ENCODE assay signal across 18 cellular contexts in genomic region chr2:164655750-164656149, GRCh38. TPM values are rescaled to one million over a fixed set of nuclear protein-coding genes. Genes with fewer than 3 reads are reported as not detected.
DNase-seq lines count a peak whose midpoint lies in the region; ATAC-seq, FAIRE-seq and TF ChIP-seq lines count a peak whose summit lies in the region.
"Had no signal": no experiment of that assay in that cellular context is flagged by ENCODE, and none has a peak within 500 bp of the region (broad histone marks: within the 10 kb centered on the region; RNA-seq: fewer than 3 reads in every experiment).

No MANE protein-coding gene starts in this region.

- no TSS peak for BruUV-seq in HepG2 (replicated peaks; lab: Mats Ljungman, UMichigan)

- no peak for TF ChIP-seq POLR2A in HepG2 (IDR thresholded peaks at IDR 0.05; ENCODE audit: insufficient read depth in 1 of 2, low read depth in 2 of 2, low read length in 2 of 2)

- H3K4me3 ChIP-seq in cardiac fibroblast (replicated peaks in 1 of 2; ENCODE audit: low read depth in 2 of 2, low read length in 2 of 2) (no peak overlapping the region), HepG2 (replicated peaks in 1 of 3; ENCODE audit: insufficient read depth in 1 of 3, low read depth in 2 of 3, low read length in 3 of 3) (no peak overlapping the region)
- H3K4me3 ChIP-seq: heart left ventricle, thoracic aorta had no signal

- no peak for TF ChIP-seq RAD21 in HepG2 (CRISPR knock-in tag; IDR thresholded peaks at IDR 0.05)

- H2AFZ ChIP-seq in HepG2 (ENCODE audit: low read length) = no peak overlapping the region

- no peaks in the 10 kb centered on the region for H4K20me1 ChIP-seq in HepG2 (ENCODE audit: insufficient read depth, low read length)

- DNase-seq in Ammon's horn (ENCODE audit: low spot score) = peak; percentile 17
- peak; percentile 42 for DNase-seq in HT1080 (ENCODE audit: low read depth)
- peak; percentile 41 to 63 for DNase-seq in cardiac fibroblast (ENCODE audit: low read depth in 2 of 2)
- no peak for DNase-seq in HepG2 (ENCODE audit: low spot score)
- no peak for DNase-seq in NCI-H82 treated with DMSO at 0.1 percent for 48 hours (lab: John Stamatoyannopoulos, UW; ENCODE audit: unreplicated experiment)
- DNase-seq in NCI-H446 treated with DMSO at 0.1 percent for 48 hours (lab: John Stamatoyannopoulos, UW) = no peak
- no peak for DNase-seq in NCI-H748 treated with DMSO at 0.1 percent for 48 hours (lab: John Stamatoyannopoulos, UW)
- no peak for DNase-seq in NCI-H510A treated with DMSO at 0.1 percent for 48 hours (lab: John Stamatoyannopoulos, UW)
- DNase-seq: activated naive CD4-positive, alpha-beta T cell treated with Interleukin-2 at 50 U/mL for 16 hours; caudate nucleus; CD8-positive, alpha-beta memory T cell; heart left ventricle; natural killer cell; NCI-H1105; NCI-H345; OCI-M1; SW 1271 had no signal

- WGBS in HepG2 (ENCODE audit: low lambda C conversion rate) = 91% methylated on average over 2 of the region's 2 CpGs

- in situ Hi-C loops in HepG2 (cut with HindIII; ENCODE audit: extremely low pct_ligation_motif_present, low pct_unique_long_range_greater_than_20kb) = no loop called here

- no peak overlapping the region for H3K27ac ChIP-seq in HepG2 (ENCODE audit: extremely low read length, insufficient read depth, low read length)
- H3K27ac ChIP-seq: heart left ventricle, thoracic aorta had no signal

- no peaks in the 10 kb centered on the region for H3K27me3 ChIP-seq in HepG2 (ENCODE audit: control insufficient read depth in 1 of 2, insufficient read depth in 2 of 2, low read length in 2 of 2)
- H3K27me3 ChIP-seq: heart left ventricle had no signal

- ATAC-seq in HepG2 = no peak
- ATAC-seq: heart left ventricle, natural killer cell had no signal

- H3K4me1 ChIP-seq in HepG2 (ENCODE audit: insufficient read depth, low read length) = no peaks in the 10 kb centered on the region

- no peak overlapping the region for H3K4me2 ChIP-seq in HepG2 (ENCODE audit: low read depth, low read length)

- H3K36me3 ChIP-seq in HepG2 (replicated peaks in 1 of 2; ENCODE audit: control insufficient read depth in 1 of 2, insufficient read depth in 2 of 2, low read length in 2 of 2) = no peaks in the 10 kb centered on the region
- H3K36me3 ChIP-seq: heart left ventricle, thoracic aorta had no signal

- CTCF ChIA-PET in HepG2 (lab: Yijun Ruan, JAX; ENCODE audit: low intra/inter-chr PET ratio, low total read pairs) = no interaction called here

- H3K9ac ChIP-seq in HepG2 (ENCODE audit: insufficient read depth, low read depth, low read length) = no peak overlapping the region

- H3K79me2 ChIP-seq in HepG2 (ENCODE audit: insufficient read depth, low read length) = no peaks in the 10 kb centered on the region

- TF ChIP-seq EP300 in HepG2 (IDR thresholded peaks at IDR 0.05; ENCODE audit: low read depth in 2 of 2, low read length in 2 of 2) = no peak
- TF ChIP-seq EP300 in HepG2 (CRISPR knock-in tag; IDR thresholded peaks at IDR 0.05; ENCODE audit: borderline replicate concordance) = no peak

- no peak for FAIRE-seq in HepG2 (lab: Jason Lieb, UNC)

- intact Hi-C loops in HepG2 (cut with micrococcal nuclease; ENCODE audit: unreplicated experiment) = no loop called here

- POLR2A ChIA-PET in HepG2 (lab: Yijun Ruan, JAX) = no interaction called here

- TF ChIP-seq CTCF in cardiac fibroblast (IDR thresholded peaks at IDR 0.05; ENCODE audit: low read depth, low read length) (no peak), HepG2 (CRISPR knock-in tag; IDR thresholded peaks at IDR 0.05) (0 out of 2 replicates have a peak, but pooled peaks have one; percentile 6)

- H3K9me3 ChIP-seq in HepG2 (ENCODE audit: low read length) = peaks cover 6% of the 10 kb centered on the region; the same call in 1 of the 2 replicates
- H3K9me3 ChIP-seq: thoracic aorta had no signal

TF ChIP-seq in HepG2, 621 proteins besides CTCF, POLR2A, EP300 and RAD21:
- TF ChIP-seq, protein P1, sequence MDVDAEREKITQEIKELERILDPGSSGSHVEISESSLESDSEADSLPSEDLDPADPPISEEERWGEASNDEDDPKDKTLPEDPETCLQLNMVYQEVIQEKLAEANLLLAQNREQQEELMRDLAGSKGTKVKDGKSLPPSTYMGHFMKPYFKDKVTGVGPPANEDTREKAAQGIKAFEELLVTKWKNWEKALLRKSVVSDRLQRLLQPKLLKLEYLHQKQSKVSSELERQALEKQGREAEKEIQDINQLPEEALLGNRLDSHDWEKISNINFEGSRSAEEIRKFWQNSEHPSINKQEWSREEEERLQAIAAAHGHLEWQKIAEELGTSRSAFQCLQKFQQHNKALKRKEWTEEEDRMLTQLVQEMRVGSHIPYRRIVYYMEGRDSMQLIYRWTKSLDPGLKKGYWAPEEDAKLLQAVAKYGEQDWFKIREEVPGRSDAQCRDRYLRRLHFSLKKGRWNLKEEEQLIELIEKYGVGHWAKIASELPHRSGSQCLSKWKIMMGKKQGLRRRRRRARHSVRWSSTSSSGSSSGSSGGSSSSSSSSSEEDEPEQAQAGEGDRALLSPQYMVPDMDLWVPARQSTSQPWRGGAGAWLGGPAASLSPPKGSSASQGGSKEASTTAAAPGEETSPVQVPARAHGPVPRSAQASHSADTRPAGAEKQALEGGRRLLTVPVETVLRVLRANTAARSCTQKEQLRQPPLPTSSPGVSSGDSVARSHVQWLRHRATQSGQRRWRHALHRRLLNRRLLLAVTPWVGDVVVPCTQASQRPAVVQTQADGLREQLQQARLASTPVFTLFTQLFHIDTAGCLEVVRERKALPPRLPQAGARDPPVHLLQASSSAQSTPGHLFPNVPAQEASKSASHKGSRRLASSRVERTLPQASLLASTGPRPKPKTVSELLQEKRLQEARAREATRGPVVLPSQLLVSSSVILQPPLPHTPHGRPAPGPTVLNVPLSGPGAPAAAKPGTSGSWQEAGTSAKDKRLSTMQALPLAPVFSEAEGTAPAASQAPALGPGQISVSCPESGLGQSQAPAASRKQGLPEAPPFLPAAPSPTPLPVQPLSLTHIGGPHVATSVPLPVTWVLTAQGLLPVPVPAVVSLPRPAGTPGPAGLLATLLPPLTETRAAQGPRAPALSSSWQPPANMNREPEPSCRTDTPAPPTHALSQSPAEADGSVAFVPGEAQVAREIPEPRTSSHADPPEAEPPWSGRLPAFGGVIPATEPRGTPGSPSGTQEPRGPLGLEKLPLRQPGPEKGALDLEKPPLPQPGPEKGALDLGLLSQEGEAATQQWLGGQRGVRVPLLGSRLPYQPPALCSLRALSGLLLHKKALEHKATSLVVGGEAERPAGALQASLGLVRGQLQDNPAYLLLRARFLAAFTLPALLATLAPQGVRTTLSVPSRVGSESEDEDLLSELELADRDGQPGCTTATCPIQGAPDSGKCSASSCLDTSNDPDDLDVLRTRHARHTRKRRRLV (CRISPR knock-in tag; IDR thresholded peaks at IDR 0.05) = no peak
- TF ChIP-seq CC2D1A (CRISPR knock-in tag; IDR thresholded peaks at IDR 0.05) = no peak
- no peak for TF ChIP-seq TGIF2 (CRISPR knock-in tag; IDR thresholded peaks at IDR 0.05)
- TF ChIP-seq ZNF24 (IDR thresholded peaks at IDR 0.05) = no peak
- 0 out of 2 replicates have a peak, but pooled peaks have one; percentile 33 for TF ChIP-seq ZNF121 (CRISPR knock-in tag; IDR thresholded peaks at IDR 0.05)

RNA-seq across cellular contexts. Expression of gene GRB14, which starts 34.5 kb away (rescaled TPM):
- total RNA-seq in HT1080 (2014; rRNA removed; shearing (Covaris generic)) = 3.8 and 4.6 TPM in 2 replicates
- polyA plus RNA-seq in HT1080 (2015; cell fraction: cytosol; rRNA removed) = 4.7 and 5.2 TPM in 2 replicates
- polyA plus RNA-seq in HT1080 (2015; cell fraction: nucleus; rRNA removed) = 12.7 and 16.2 TPM in 2 replicates
- 3.8 and 5.8 TPM in 2 replicates for total RNA-seq in HepG2 (2016; rRNA removed; fragmentation: Illumina TruSeq; extraction: Trizol)
- 3.7 and 3.9 TPM in 2 replicates for total RNA-seq in HepG2 (2016; cell fraction: cytosol; rRNA removed; fragmentation: Illumina TruSeq; extraction: Trizol; ENCODE audit: low read depth)
- total RNA-seq in HepG2 (2016; cell fraction: insoluble cytoplasmic fraction; rRNA removed; fragmentation: Illumina TruSeq; extraction: Trizol) = 5.1 and 5.7 TPM in 2 replicates
- 3.7 and 3.9 TPM in 2 replicates for total RNA-seq in HepG2 (2016; cell fraction: membrane; rRNA removed; fragmentation: Illumina TruSeq; extraction: Trizol)
- total RNA-seq in HepG2 (2016; cell fraction: nucleus; rRNA removed; fragmentation: Illumina TruSeq; extraction: Trizol) = 11.0 and 13.3 TPM in 2 replicates
- polyA plus RNA-seq in HepG2 (2011; rRNA removed) = 3.6 and 4.6 TPM in 2 replicates
- 1.0 and 1.5 TPM in 2 replicates for polyA plus RNA-seq in HepG2 (2011; cell fraction: cytosol; rRNA removed)
- polyA plus RNA-seq in HepG2 (2011; cell fraction: nucleus; rRNA removed) = 12.1 and 13.3 TPM in 2 replicates
- 14.4 and 17.5 TPM in 2 replicates for polyA plus RNA-seq in HepG2 (2012)
- 2.5 and 4.3 TPM in 2 replicates for polyA plus RNA-seq in HepG2 (2016; cell fraction: cytosol; fragmentation: Illumina TruSeq; extraction: Trizol; ENCODE audit: low read depth)
- polyA plus RNA-seq in HepG2 (2016; cell fraction: insoluble cytoplasmic fraction; fragmentation: Illumina TruSeq; extraction: Trizol; ENCODE audit: low read depth) = 4.0 and 4.4 TPM in 2 replicates
- polyA plus RNA-seq in HepG2 (2016; cell fraction: membrane; fragmentation: Illumina TruSeq; extraction: Trizol; ENCODE audit: low read depth) = 4.2 and 4.4 TPM in 2 replicates
- 20.9 and 25.6 TPM in 2 replicates for polyA plus RNA-seq in HepG2 (2016; cell fraction: nucleus; fragmentation: Illumina TruSeq; extraction: Trizol; ENCODE audit: insufficient read depth, low read depth)
- polyA minus RNA-seq in HepG2 (2011; rRNA and poly(A)+ RNA removed; ENCODE audit: low replicate concordance) = 0.80 TPM in 1 of 2 replicates, not detected in the other
- polyA minus RNA-seq in HepG2 (2011; cell fraction: cytosol; rRNA and poly(A)+ RNA removed) = 1.8 and 2.2 TPM in 2 replicates
- 13.3 and 13.4 TPM in 2 replicates for polyA minus RNA-seq in HepG2 (2011; cell fraction: nucleus; rRNA and poly(A)+ RNA removed)
- total RNA-seq: CD8-positive, alpha-beta memory T cell; natural killer cell had no signal
- polyA plus RNA-seq: CD8-positive, alpha-beta memory T cell had no signal

Comparison
In these comparisons a context has a peak if more than half of its experiments do, and no peak if none do; other contexts are left out.
1. DNase-seq: peak in Ammon's horn (single experiment), HT1080 (single experiment) and cardiac fibroblast (2 of 2); none in HepG2 (single experiment), NCI-H82 treated with DMSO at 0.1 percent for 48 hours (single experiment), NCI-H446 treated with DMSO at 0.1 percent for 48 hours (single experiment), NCI-H748 treated with DMSO at 0.1 percent for 48 hours (single experiment) and NCI-H510A treated with DMSO at 0.1 percent for 48 hours (single experiment).